ENCODE assay signal across 23 cellular contexts in genomic region chr22:48640890-48641771, GRCh38.
A peak's percentile ranks its signal among the peaks of the same experiment; 100 is the strongest.
DNase-seq lines count a peak whose midpoint lies in the region; ATAC-seq and TF ChIP-seq lines count a peak whose summit lies in the region.
"Had no signal": no experiment of that assay in that cellular context is flagged by ENCODE, and none has a peak within 500 bp of the region (broad histone marks: within the 10 kb centered on the region; RNA-seq: fewer than 3 reads in every experiment).

No MANE protein-coding gene starts in this region.

- peak overlapping the region; percentile 56 to 98 (median 91) for H3K4me2 ChIP-seq in BLaER1 treated with 17β-estradiol and CSF1 and Interleukin-3, amounts not matched to agents 10 nM and 100 nM
- no peak overlapping the region for H3K4me2 ChIP-seq in neuronal stem cell (ENCODE audit: insufficient read depth, low read length, poor library complexity, severe bottlenecking)

- H3K18ac ChIP-seq in neuronal stem cell (ENCODE audit: low read length) = peak overlapping the region; percentile 90

- peak; percentile 72 for DNase-seq in NCI-H1694 (lab: John Stamatoyannopoulos, UW)
- DNase-seq in astrocyte of the hippocampus (ENCODE audit: low read depth, low spot score) = peak; percentile 11
- DNase-seq in neuronal stem cell (ENCODE audit: low spot score) = no peak
- DNase-seq in upper lobe of right lung = no peak
- DNase-seq in activated CD8-positive, alpha-beta memory T cell treated with anti-CD3 and anti-CD28 coated beads, Interleukin-2, amount 50 U/mL, for 4 hours = no peak
- DNase-seq: activated CD4-positive, alpha-beta memory T cell treated with anti-CD3 and anti-CD28 coated beads for 36 hours; activated CD4-positive, CD25-positive, alpha-beta regulatory T cell; activated effector memory CD4-positive, alpha-beta T cell treated with Interleukin-2 at 50 U/mL for 16 hours; adrenal gland; brain microvascular endothelial cell; Calu3; KBM-7; left ventricle myocardium inferior; MM.1S; NCI-H1436 treated with DMSO at 0.1 percent for 48 hours; Peyer's patch; thyroid gland had no signal

- no peak overlapping the region; a peak in 1 of 20 replicates for H3K4me3 ChIP-seq in BLaER1 treated with 17β-estradiol and CSF1 and Interleukin-3, amounts not matched to agents 10 nM and 100 nM
- H3K4me3 ChIP-seq in neuronal stem cell (ENCODE audit: low read length in 2 of 2) (no peak overlapping the region), upper lobe of right lung (no peak overlapping the region)
- H3K4me3 ChIP-seq: adrenal gland, left ventricle myocardium inferior, Peyer's patch, SJSA1, skin epidermis, thyroid gland had no signal

- H3K14ac ChIP-seq in neuronal stem cell (ENCODE audit: low read length) = no peak overlapping the region

- H2AK5ac ChIP-seq in neuronal stem cell (ENCODE audit: low read depth, low read length) = peak overlapping the region; percentile 97

- no peak overlapping the region for H3K4ac ChIP-seq in neuronal stem cell (ENCODE audit: low read length)

- intact Hi-C loops in upper lobe of right lung (cut with DNase I) = no loop called here

- H4K20me1 ChIP-seq in BLaER1 treated with 17β-estradiol and CSF1 and Interleukin-3, amounts not matched to agents 10 nM and 100 nM = peaks cover 0 to 80% (median 13%) of the 10 kb centered on the region in 11 experiments; a peak in 14 of 22 replicates

- H3K79me1 ChIP-seq in neuronal stem cell (ENCODE audit: low read depth, low read length) = peaks cover 38% of the 10 kb centered on the region

- H2BK5ac ChIP-seq in neuronal stem cell (ENCODE audit: low read length) = no peak overlapping the region

- WGBS in neuronal stem cell (ENCODE audit: extremely low coverage in 2 of 2, insufficient read length in 2 of 2, insufficient replicate concordance in 1 of 2), 2 donors = 100% methylated on average over 7 of the region's 32 CpGs; no CpG with 5 or more reads in 1 of the 2 donors

- H3K27ac ChIP-seq in BLaER1 treated with 17β-estradiol and CSF1 and Interleukin-3, amounts not matched to agents 10 nM and 100 nM = peak overlapping the region in 7 of 11 experiments; percentile 32 to 92 (median 69); a peak in 13 of 22 replicates
- H3K27ac ChIP-seq in neuronal stem cell (replicated peaks; ENCODE audit: low read length) (no peak overlapping the region), upper lobe of right lung (no peak overlapping the region)
- H3K27ac ChIP-seq: adrenal gland, brain microvascular endothelial cell, C4-2B, left ventricle myocardium inferior, Peyer's patch, SJSA1, thyroid gland had no signal

- H4K91ac ChIP-seq in neuronal stem cell (ENCODE audit: low read depth, low read length, poor library complexity) = no peak overlapping the region

- no peak for ATAC-seq in upper lobe of right lung
- no peak for ATAC-seq in HG02840 (IDR thresholded peaks at IDR 0.05; ENCODE audit: low FRiP score, unreplicated experiment)
- ATAC-seq: HCT116 had no signal

- no peak overlapping the region for H4K8ac ChIP-seq in neuronal stem cell (ENCODE audit: low read depth, low read length)

- no peak for TF ChIP-seq CTCF in upper lobe of right lung (IDR thresholded peaks at IDR 0.05)

- peak overlapping the region in 6 of 11 experiments; percentile 24 to 76 (median 61); a peak in 10 of 22 replicates for H3K9ac ChIP-seq in BLaER1 treated with 17β-estradiol and CSF1 and Interleukin-3, amounts not matched to agents 10 nM and 100 nM
- no peak overlapping the region for H3K9ac ChIP-seq in neuronal stem cell (ENCODE audit: low read depth, low read length, poor library complexity)

- no peak overlapping the region for H3K23ac ChIP-seq in neuronal stem cell (ENCODE audit: low read depth, low read length, poor library complexity)

- H3K9me3 ChIP-seq in BLaER1 treated with 17β-estradiol and CSF1 and Interleukin-3, amounts not matched to agents 10 nM and 100 nM (replicated peaks in 1 of 11) = no peaks in the 10 kb centered on the region
- H3K9me3 ChIP-seq in neuronal stem cell (replicated peaks in 1 of 2; ENCODE audit: control insufficient read depth in 2 of 2, insufficient read depth in 1 of 2, low read depth in 1 of 2, low read length in 2 of 2) (no peaks in the 10 kb centered on the region), upper lobe of right lung (no peaks in the 10 kb centered on the region)
- H3K9me3 ChIP-seq: adrenal gland, left ventricle myocardium inferior, Peyer's patch, SJSA1, thyroid gland had no signal

- H2BK15ac ChIP-seq in neuronal stem cell (ENCODE audit: low read length) = peak overlapping the region; percentile 81

- no peaks in the 10 kb centered on the region for H3K27me3 ChIP-seq in BLaER1 treated with 17β-estradiol and CSF1 and Interleukin-3, amounts not matched to agents 10 nM and 100 nM
- H3K27me3 ChIP-seq in neuronal stem cell (ENCODE audit: control insufficient read depth in 3 of 3, insufficient read depth in 3 of 3, low read depth in 1 of 3, low read length in 3 of 3) (no peaks in the 10 kb centered on the region), upper lobe of right lung (no peaks in the 10 kb centered on the region)
- H3K27me3 ChIP-seq: adrenal gland, brain microvascular endothelial cell, Peyer's patch, SJSA1, thyroid gland had no signal

- peaks cover 48 to 100% (median 98%) of the 10 kb centered on the region in 10 experiments for H3K4me1 ChIP-seq in BLaER1 treated with 17β-estradiol and CSF1 and Interleukin-3, amounts not matched to agents 10 nM and 100 nM
- peaks cover 0 to 3% of the 10 kb centered on the region in 2 donors for H3K4me1 ChIP-seq in neuronal stem cell (ENCODE audit: control insufficient read depth in 2 of 2, insufficient read depth in 1 of 2, low read depth in 1 of 2, low read length in 2 of 2)
- no peaks in the 10 kb centered on the region for H3K4me1 ChIP-seq in upper lobe of right lung
- H3K4me1 ChIP-seq: adrenal gland, left ventricle myocardium inferior, Peyer's patch, thyroid gland had no signal

- no peak overlapping the region for H2BK120ac ChIP-seq in neuronal stem cell (ENCODE audit: low read depth, low read length)

- H3K36me3 ChIP-seq in BLaER1 treated with 17β-estradiol and CSF1 and Interleukin-3, amounts not matched to agents 10 nM and 100 nM = no peaks in the 10 kb centered on the region
- no peaks in the 10 kb centered on the region for H3K36me3 ChIP-seq in neuronal stem cell (replicated peaks in 1 of 2; ENCODE audit: control insufficient read depth in 2 of 2, insufficient read depth in 2 of 2, low read length in 2 of 2)
- H3K36me3 ChIP-seq in upper lobe of right lung = no peaks in the 10 kb centered on the region
- H3K36me3 ChIP-seq: adrenal gland, brain microvascular endothelial cell, left ventricle myocardium inferior, Peyer's patch, SJSA1, thyroid gland had no signal

- H2BK12ac ChIP-seq in neuronal stem cell (ENCODE audit: low read length) = no peak overlapping the region

- H2AFZ ChIP-seq in neuronal stem cell (ENCODE audit: low read length) = no peak overlapping the region

Comparison
In these comparisons a context has a peak if more than half of its experiments do, and no peak if none do; other contexts are left out.
1. H3K27ac ChIP-seq: peak in BLaER1 treated with 17β-estradiol and CSF1 and Interleukin-3, amounts not matched to agents 10 nM and 100 nM (7 of 11); none in neuronal stem cell (single experiment) and upper lobe of right lung (single experiment).
2. DNase-seq: peak in NCI-H1694 (single experiment) and astrocyte of the hippocampus (single experiment); none in neuronal stem cell (single experiment), upper lobe of right lung (single experiment) and activated CD8-positive, alpha-beta memory T cell treated with anti-CD3 and anti-CD28 coated beads, Interleukin-2, amount 50 U/mL, for 4 hours (single experiment).